Comparison of ENCODE assay signal across 8 cellular contexts in the genomic region with DNA sequence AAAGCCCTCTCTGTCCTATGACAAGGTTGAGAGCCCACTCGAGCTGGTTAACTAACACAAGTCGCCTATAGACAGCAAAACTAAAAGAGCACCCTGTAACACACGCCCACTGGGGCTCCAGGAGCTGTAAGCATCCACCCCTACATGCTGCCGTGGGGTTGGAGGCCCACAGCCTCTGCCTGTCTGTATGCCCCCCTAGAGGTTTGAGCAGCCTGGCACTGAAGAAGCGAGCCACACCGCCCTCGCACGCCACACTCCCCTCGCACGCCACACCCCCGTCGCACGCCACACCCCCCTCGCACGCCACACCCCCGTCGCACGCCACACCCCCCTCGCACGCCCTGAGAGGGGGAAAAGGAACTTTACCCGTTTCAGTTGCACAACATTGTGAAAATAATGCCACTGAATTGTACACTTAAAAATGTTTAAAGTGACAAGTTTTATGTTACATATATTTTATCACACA. TPM values are rescaled to one million over a fixed set of nuclear protein-coding genes. Genes with fewer than 3 reads are reported as not detected.
DNase-seq lines count a peak whose midpoint lies in the region; TF ChIP-seq lines count a peak whose summit lies in the region.

No MANE protein-coding gene starts in this region.

- TF ChIP-seq POLR2A in Raji (IDR thresholded peaks at IDR 0.05; ENCODE audit: insufficient read depth, low read depth, low read length), result peak; percentile 78
- no peak for TF ChIP-seq POLR2A in tibial nerve (IDR thresholded peaks at IDR 0.05)

- H3K23ac ChIP-seq in trophoblast cell (ENCODE audit: low read length), result no peak overlapping the region

- peaks cover 0 to 6% of the 10 kb centered on the region in 2 experiments for H3K4me1 ChIP-seq in trophoblast cell (ENCODE audit: control insufficient read depth in 1 of 2, insufficient read depth in 2 of 2, low read length in 2 of 2)
- peaks cover 0 to 15% (median 2%) of the 10 kb centered on the region in 4 donors for H3K4me1 ChIP-seq in tibial nerve

- no peak for TF ChIP-seq EP300 in tibial nerve (IDR thresholded peaks at IDR 0.05)

- peak overlapping the region; percentile 54 for H3K4me3 ChIP-seq in GM12865 (ENCODE audit: low read depth, low read length)
- H3K4me3 ChIP-seq in trophoblast cell (ENCODE audit: low read depth, low read length), result peak overlapping the region; percentile 60
- peak overlapping the region; percentile 4 to 44 (median 26) for H3K4me3 ChIP-seq in tibial nerve

- H4K91ac ChIP-seq in trophoblast cell (ENCODE audit: low read depth, low read length), result no peak overlapping the region

- DNase-seq in GM12865 (ENCODE audit: low read depth), result peak; percentile 80
- DNase-seq in HUDEP-2 (lab: John Stamatoyannopoulos, UW; ENCODE audit: unreplicated experiment in 76 of 76), result peak in 63 of 76 experiments; percentile 13 to 74 (median 54)
- DNase-seq in activated gamma-delta T cell (lab: John Stamatoyannopoulos, UW), result peak; percentile 57
- DNase-seq in germinal center (ENCODE audit: low spot score), result peak; percentile 88
- DNase-seq in trophoblast cell, result peak; percentile 52 to 79
- peak; percentile 35 to 48 for DNase-seq in tibial nerve (ENCODE audit: low spot score in 2 of 2)
- DNase-seq in inferior parietal cortex (ENCODE audit: extremely low spot score), result no peak

- no peak overlapping the region for H2BK5ac ChIP-seq in trophoblast cell (ENCODE audit: low read depth, low read length, poor library complexity)

- no peaks in the 10 kb centered on the region for H3K79me1 ChIP-seq in trophoblast cell (ENCODE audit: low read length)

- TF ChIP-seq CTCF in GM12865 (IDR thresholded peaks at IDR 0.05; ENCODE audit: insufficient read depth, low read depth, low read length, missing control alignments) (no peak), tibial nerve (IDR thresholded peaks at IDR 0.05) (no peak)

- no peak overlapping the region for H3K14ac ChIP-seq in trophoblast cell (ENCODE audit: low read length)

- H2BK12ac ChIP-seq in trophoblast cell (ENCODE audit: low read length), result no peak overlapping the region

- H3K79me2 ChIP-seq in trophoblast cell (ENCODE audit: control insufficient read depth, insufficient read depth, low read length, poor library complexity), result no peaks in the 10 kb centered on the region

- no peak overlapping the region for H4K8ac ChIP-seq in trophoblast cell (ENCODE audit: low read depth, low read length)

- peak overlapping the region; percentile 60 for H3K4me2 ChIP-seq in trophoblast cell (ENCODE audit: low read length)

- H3K27me3 ChIP-seq in trophoblast cell (ENCODE audit: insufficient read depth, low read length), result peaks cover 3% of the 10 kb centered on the region
- no peaks in the 10 kb centered on the region for H3K27me3 ChIP-seq in tibial nerve

- no peak overlapping the region for H3K9ac ChIP-seq in trophoblast cell (ENCODE audit: low read length)

- H3K4ac ChIP-seq in trophoblast cell (ENCODE audit: low read depth, low read length), result no peak overlapping the region

- H3K36me3 ChIP-seq in trophoblast cell (ENCODE audit: control insufficient read depth in 1 of 2, insufficient read depth in 2 of 2, low read length in 2 of 2) (no peaks in the 10 kb centered on the region), tibial nerve (no peaks in the 10 kb centered on the region)

- H2AFZ ChIP-seq in trophoblast cell (ENCODE audit: insufficient read depth, low read length, poor library complexity), result no peak overlapping the region

- H3K27ac ChIP-seq in trophoblast cell (ENCODE audit: low read depth, low read length) (no peak overlapping the region), tibial nerve (no peak overlapping the region)

- WGBS in trophoblast cell (ENCODE audit: extremely low coverage, insufficient coverage, insufficient read length), result no CpG with 5 or more reads among the region's 21 CpGs
- WGBS in tibial nerve, 2 donors, result 0% methylated on average over 21 of the region's 21 CpGs

- H2BK120ac ChIP-seq in trophoblast cell (ENCODE audit: insufficient read depth, low read length, poor library complexity), result no peak overlapping the region

- H2AK5ac ChIP-seq in trophoblast cell (ENCODE audit: low read length), result no peak overlapping the region

- no peak overlapping the region for H3K18ac ChIP-seq in trophoblast cell (ENCODE audit: low read length)

- H3K9me3 ChIP-seq in trophoblast cell (ENCODE audit: insufficient read depth, low read depth, low read length) (peaks cover 2% of the 10 kb centered on the region), tibial nerve (no peaks in the 10 kb centered on the region)

- no peak overlapping the region for H4K12ac ChIP-seq in trophoblast cell (ENCODE audit: low read depth, low read length)

RNA-seq across cellular contexts. Expression of gene HMGCL, which starts 13.2 kb away (rescaled TPM):
- 15.7 and 16.7 TPM in 2 replicates for polyA plus RNA-seq in trophoblast cell (2013)
- total RNA-seq in tibial nerve, result 10 to 100 TPM; 38.7 to 53.3 (median 44.3) TPM

RNA-seq across cellular contexts. Expression of gene FUCA1, which starts 29.7 kb away (rescaled TPM):
- polyA plus RNA-seq in trophoblast cell (2013), result 3.6 and 3.7 TPM in 2 replicates
- total RNA-seq in tibial nerve, result 10 to 100 TPM; 19.4 to 26.9 (median 22.0) TPM

RNA-seq across cellular contexts. Expression of gene GALE, which starts 37.9 kb away (rescaled TPM):
- polyA plus RNA-seq in trophoblast cell (2013), result 48.7 and 50.7 TPM in 2 replicates
- 10 to 100 TPM; 12.6 to 21.6 (median 15.8) TPM for total RNA-seq in tibial nerve

RNA-seq across cellular contexts. Expression of gene LYPLA2, which starts 47.5 kb away (rescaled TPM):
- 97.8 and 104 TPM in 2 replicates for polyA plus RNA-seq in trophoblast cell (2013)
- total RNA-seq in tibial nerve, result 10 to 100 TPM; 23.6 to 36.3 (median 31.6) TPM
